In the genomic region with DNA sequence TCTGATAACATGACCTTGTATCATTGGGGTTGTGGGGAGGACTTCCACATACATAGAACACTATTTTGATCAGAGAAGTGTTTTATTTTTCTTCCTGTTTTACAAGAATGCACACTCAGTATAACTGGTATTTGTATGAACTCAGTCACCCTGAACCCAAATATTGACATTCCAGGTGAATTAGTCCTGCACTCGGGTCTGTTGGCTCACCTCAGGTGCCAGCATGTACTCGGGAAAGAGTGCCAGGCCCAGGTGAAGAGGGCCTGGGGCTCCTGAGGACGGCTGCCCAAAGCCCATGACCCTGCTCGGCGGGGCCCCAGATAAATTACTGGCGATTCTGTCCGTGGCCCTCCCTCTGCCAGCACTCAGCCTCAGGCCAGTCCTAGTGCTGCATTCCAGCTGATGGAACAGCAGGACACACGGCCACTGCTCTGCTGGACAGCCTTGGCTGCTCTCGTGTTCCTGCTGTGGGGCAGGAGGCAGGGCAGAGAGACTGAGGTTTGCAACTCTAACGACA, we compare ENCODE assay signal across 13 cellular contexts.
DNase-seq lines count a peak whose midpoint lies in the region; ATAC-seq and TF ChIP-seq lines count a peak whose summit lies in the region.
"Had no signal": no experiment of that assay in that cellular context is flagged by ENCODE, and none has a peak within 500 bp of the region (broad histone marks: within the 10 kb centered on the region; RNA-seq: fewer than 3 reads in every experiment).

No MANE protein-coding gene starts in this region.

- TF ChIP-seq CTCF in thyroid gland (IDR thresholded peaks at IDR 0.05) = no peak

- DNase-seq in HPDE6-E6E7 (ENCODE audit: extremely low spot score) (peak; percentile 81), kidney glomerular epithelial cell (lab: John Stamatoyannopoulos, UW) (peak; percentile 63), thyroid gland (peak; percentile 94), 8988T (no peak), Karpas-422 (no peak)
- peak; percentile 28 for DNase-seq in activated CD8-positive, alpha-beta memory T cell treated with anti-CD3 and anti-CD28 coated beads, Interleukin-2, amount 10 ng/mL, durations not matched to agents 7 days and 5 days
- DNase-seq: dermis blood vessel endothelial cell; immature natural killer cell; naive thymus-derived CD4-positive, alpha-beta T cell; NCI-H446 treated with DMSO at 0.1 percent for 48 hours; SHP77 had no signal

- H3K4me1 ChIP-seq in thyroid gland (peaks cover 13 to 27% of the 10 kb centered on the region in 2 donors), Karpas-422 (ENCODE audit: low read length) (no peaks in the 10 kb centered on the region)
- H3K4me1 ChIP-seq: right atrium auricular region had no signal

- no peak overlapping the region for H3K9ac ChIP-seq in Karpas-422 (ENCODE audit: low read length)

- no peak overlapping the region for H3K27ac Mint-ChIP-seq in activated CD8-positive, alpha-beta memory T cell treated with anti-CD3 and anti-CD28 coated beads, Interleukin-2, amount 10 ng/mL, durations not matched to agents 7 days and 5 days
- H3K27ac Mint-ChIP-seq: immature natural killer cell; naive thymus-derived CD4-positive, alpha-beta T cell had no signal

- no peaks in the 10 kb centered on the region for H3K36me3 Mint-ChIP-seq in activated CD8-positive, alpha-beta memory T cell treated with anti-CD3 and anti-CD28 coated beads, Interleukin-2, amount 10 ng/mL, durations not matched to agents 7 days and 5 days
- H3K36me3 Mint-ChIP-seq: immature natural killer cell had no signal

- ATAC-seq in activated CD8-positive, alpha-beta memory T cell treated with anti-CD3 and anti-CD28 coated beads, Interleukin-2, amount 10 ng/mL, durations not matched to agents 7 days and 5 days = no peak
- ATAC-seq in GM19463 (IDR thresholded peaks at IDR 0.05; ENCODE audit: unreplicated experiment) = no peak
- ATAC-seq: naive thymus-derived CD4-positive, alpha-beta T cell had no signal

- CTCF ChIA-PET in activated CD8-positive, alpha-beta memory T cell treated with anti-CD3 and anti-CD28 coated beads, Interleukin-2, amount 10 ng/mL, durations not matched to agents 7 days and 5 days (lab: Charles Lee) = no interaction called here

- no peak overlapping the region for H3K4me3 Mint-ChIP-seq in activated CD8-positive, alpha-beta memory T cell treated with anti-CD3 and anti-CD28 coated beads, Interleukin-2, amount 10 ng/mL, durations not matched to agents 7 days and 5 days
- H3K4me3 Mint-ChIP-seq: immature natural killer cell; naive thymus-derived CD4-positive, alpha-beta T cell had no signal

- WGBS in thyroid gland, 2 donors = 21 to 32% methylated on average over 7 to 8 of the region's 10 CpGs

- H2AFZ ChIP-seq in Karpas-422 (ENCODE audit: low read length) = no peak overlapping the region

- no peaks in the 10 kb centered on the region for H3K27me3 ChIP-seq in thyroid gland
- H3K27me3 ChIP-seq in Karpas-422 (ENCODE audit: low read length) = no peaks in the 10 kb centered on the region
- H3K27me3 ChIP-seq: right atrium auricular region had no signal

- no peaks in the 10 kb centered on the region for H3K4me1 Mint-ChIP-seq in activated CD8-positive, alpha-beta memory T cell treated with anti-CD3 and anti-CD28 coated beads, Interleukin-2, amount 10 ng/mL, durations not matched to agents 7 days and 5 days
- H3K4me1 Mint-ChIP-seq: immature natural killer cell; naive thymus-derived CD4-positive, alpha-beta T cell had no signal

- intact Hi-C loops in thyroid gland (cut with DNase I) = no loop called here

- peaks cover 8% of the 10 kb centered on the region for H3K27me3 Mint-ChIP-seq in activated CD8-positive, alpha-beta memory T cell treated with anti-CD3 and anti-CD28 coated beads, Interleukin-2, amount 10 ng/mL, durations not matched to agents 7 days and 5 days

- H3K9me3 Mint-ChIP-seq in activated CD8-positive, alpha-beta memory T cell treated with anti-CD3 and anti-CD28 coated beads, Interleukin-2, amount 10 ng/mL, durations not matched to agents 7 days and 5 days (ENCODE audit: low read depth) = no peaks in the 10 kb centered on the region

- H3K9me2 ChIP-seq in Karpas-422 (replicated peaks; ENCODE audit: insufficient read depth, low read length) = no peaks in the 10 kb centered on the region

- H3K36me3 ChIP-seq in thyroid gland = no peaks in the 10 kb centered on the region
- H3K36me3 ChIP-seq in Karpas-422 (ENCODE audit: insufficient read depth, low read length) = no peaks in the 10 kb centered on the region
- H3K36me3 ChIP-seq: right atrium auricular region had no signal

- TF ChIP-seq POLR2A in thyroid gland (IDR thresholded peaks at IDR 0.05) = peak in 1 of 2 donors; percentile 65

- H4K20me1 ChIP-seq in Karpas-422 (ENCODE audit: insufficient read depth, low read depth, low read length) = no peaks in the 10 kb centered on the region

- H3K4me3 ChIP-seq in thyroid gland (replicated peaks in 1 of 3) = no peak overlapping the region
- H3K4me3 ChIP-seq in Karpas-422 (ENCODE audit: low read length) = no peak overlapping the region
- H3K4me3 ChIP-seq: right atrium auricular region had no signal

- H3K27ac ChIP-seq in thyroid gland = peak overlapping the region; percentile 80 to 93 (median 86)
- no peak overlapping the region for H3K27ac ChIP-seq in Karpas-422 (ENCODE audit: low read length)
- H3K27ac ChIP-seq: right atrium auricular region had no signal

- no peaks in the 10 kb centered on the region for H3K79me2 ChIP-seq in Karpas-422 (ENCODE audit: low read length)

- no peaks in the 10 kb centered on the region for H3K9me3 ChIP-seq in thyroid gland
- peaks cover 2% of the 10 kb centered on the region; the same call in 1 of the 2 replicates for H3K9me3 ChIP-seq in Karpas-422 (ENCODE audit: low read length)

- H3K4me2 ChIP-seq in Karpas-422 (ENCODE audit: low read depth, low read length, poor library complexity, severe bottlenecking) = no peak overlapping the region

Comparison
In these comparisons a context has a peak if more than half of its experiments do, and no peak if none do; other contexts are left out.
1. DNase-seq: peak in HPDE6-E6E7 (single experiment), activated CD8-positive, alpha-beta memory T cell treated with anti-CD3 and anti-CD28 coated beads, Interleukin-2, amount 10 ng/mL, durations not matched to agents 7 days and 5 days (single experiment), kidney glomerular epithelial cell (single experiment) and thyroid gland (2 of 2); none in 8988T (single experiment) and Karpas-422 (single experiment).